22 cellular contexts compared by ENCODE assay signal in the genomic region with DNA sequence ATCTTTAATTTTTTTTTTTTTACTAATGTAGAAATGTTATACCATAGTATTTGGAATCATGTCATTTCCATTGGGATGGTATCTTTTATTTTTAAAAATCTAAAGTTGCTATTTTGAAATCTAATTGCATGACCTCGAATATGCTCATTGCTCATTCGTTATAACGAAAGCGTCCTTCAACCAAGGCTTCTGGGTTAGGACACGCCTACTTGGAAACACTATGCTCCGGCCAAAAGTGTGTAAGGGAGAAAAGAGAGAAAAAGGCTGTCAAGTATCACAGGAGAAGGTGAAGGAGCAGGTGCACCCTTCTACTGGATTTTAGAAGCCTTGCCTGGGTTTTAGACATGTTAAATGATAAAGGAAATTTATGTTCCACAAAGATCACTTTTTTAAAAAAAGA.
"Had no signal": no experiment of that assay in that cellular context is flagged by ENCODE, and none has a peak within 500 bp of the region (broad histone marks: within the 10 kb centered on the region; RNA-seq: fewer than 3 reads in every experiment).

No MANE protein-coding gene starts in this region.

- H3K27me3 Mint-ChIP-seq: activated CD4-positive, alpha-beta memory T cell treated with anti-CD3 and anti-CD28 coated beads, Interleukin-2, amount 10 ng/mL, durations not matched to agents 7 days and 5 days; activated naive CD8-positive, alpha-beta T cell; activated T-helper 17 cell treated with anti-CD3 and anti-CD28 coated beads, Interleukin-2, amount 50 U/mL, for 72 hours; T-helper 17 cell had no signal

- H3K27ac ChIP-seq: KMS-11 had no signal

- H3K9ac ChIP-seq: KMS-11 had no signal

- H3K27ac Mint-ChIP-seq: activated B cell treated with CpG ODN at 0.5 μM for 24 hours; activated CD4-positive, alpha-beta memory T cell treated with anti-CD3 and anti-CD28 coated beads, Interleukin-2, amount 10 ng/mL, durations not matched to agents 7 days and 5 days; activated CD4-positive, alpha-beta T cell treated with anti-CD3 and anti-CD28 coated beads, Interleukin-2, amount 10 ng/mL, durations not matched to agents 7 days and 5 days; activated naive CD4-positive, alpha-beta T cell treated with anti-CD3 and anti-CD28 coated beads for 36 hours; activated naive CD8-positive, alpha-beta T cell; T-helper 17 cell had no signal

- H3K4me3 Mint-ChIP-seq: activated B cell treated with CpG ODN at 0.5 μM for 24 hours; activated CD4-positive, alpha-beta memory T cell treated with anti-CD3 and anti-CD28 coated beads, Interleukin-2, amount 10 ng/mL, durations not matched to agents 7 days and 5 days; activated CD4-positive, alpha-beta T cell treated with anti-CD3 and anti-CD28 coated beads, Interleukin-2, amount 10 ng/mL, durations not matched to agents 7 days and 5 days; activated naive CD4-positive, alpha-beta T cell treated with anti-CD3 and anti-CD28 coated beads for 36 hours; activated naive CD8-positive, alpha-beta T cell; activated T-helper 17 cell treated with anti-CD3 and anti-CD28 coated beads, Interleukin-2, amount 50 U/mL, for 72 hours; T-helper 17 cell had no signal

- DNase-seq: activated B cell treated with CpG ODN at 0.5 μM for 24 hours; activated CD4-positive, alpha-beta memory T cell treated with anti-CD3 and anti-CD28 coated beads, Interleukin-2, amount 10 ng/mL, durations not matched to agents 7 days and 5 days; activated CD4-positive, alpha-beta T cell treated with anti-CD3 and anti-CD28 coated beads for 1 hour; activated CD4-positive, alpha-beta T cell treated with anti-CD3 and anti-CD28 coated beads, Interleukin-2, amount 10 ng/mL, durations not matched to agents 7 days and 5 days; activated gamma-delta T cell; activated naive CD4-positive, alpha-beta T cell treated with anti-CD3 and anti-CD28 coated beads for 36 hours; activated T-cell treated with anti-CD3 and anti-CD28 coated beads for 4 hours; activated T-cell treated with anti-CD3 and anti-CD28 coated beads, Interleukin-2, amount 50 U/mL, for 48 hours; NCI-H1092; NCI-H1417; NCI-H1930; NCI-H2171; NCI-H2227 treated with DMSO at 0.1 percent for 48 hours; NCI-H526 treated with DMSO at 0.1 percent for 48 hours; NCI-H82; NK-92 treated with Interleukin-12 subunit alpha and Interleukin-12 subunit beta, amount 100 ng/mL, for 24 hours; SIG-M5; T-helper 17 cell; T-helper 9 cell had no signal

- H3K4me2 ChIP-seq: KMS-11 had no signal

- H3K4me1 Mint-ChIP-seq: activated B cell treated with CpG ODN at 0.5 μM for 24 hours had no signal

- H3K36me3 Mint-ChIP-seq: activated naive CD8-positive, alpha-beta T cell had no signal

- ATAC-seq: T-helper 17 cell had no signal

- H3K9me3 Mint-ChIP-seq: activated B cell treated with CpG ODN at 0.5 μM for 24 hours; activated naive CD4-positive, alpha-beta T cell treated with anti-CD3 and anti-CD28 coated beads for 36 hours had no signal
